In genomic region chr12:98274430-98275130, GRCh38 we compare ENCODE assay signal across 17 cellular contexts.
A peak's percentile ranks its signal among the peaks of the same experiment; 100 is the strongest.
DNase-seq lines count a peak whose midpoint lies in the region; ATAC-seq and TF ChIP-seq lines count a peak whose summit lies in the region.
"Had no signal": no experiment of that assay in that cellular context is flagged by ENCODE, and none has a peak within 500 bp of the region (broad histone marks: within the 10 kb centered on the region; RNA-seq: fewer than 3 reads in every experiment).

No MANE protein-coding gene starts in this region.

- POLR2A ChIA-PET in activated CD8-positive, alpha-beta T cell treated with anti-CD3 and anti-CD28 coated beads, Interleukin-2, amount 10 ng/mL, durations not matched to agents 7 days and 5 days (lab: Charles Lee): no interaction called here

- ATAC-seq in GM19452 (IDR thresholded peaks at IDR 0.05; ENCODE audit: unreplicated experiment) (peak; percentile 96), HG02884 (IDR thresholded peaks at IDR 0.05; ENCODE audit: unreplicated experiment) (peak; percentile 97), HG03571 (IDR thresholded peaks at IDR 0.05; ENCODE audit: unreplicated experiment) (peak; percentile 98)
- ATAC-seq in activated CD8-positive, alpha-beta T cell treated with anti-CD3 and anti-CD28 coated beads, Interleukin-2, amount 10 ng/mL, durations not matched to agents 7 days and 5 days: no peak
- ATAC-seq: K562, T-helper 17 cell had no signal

- intact Hi-C loops in left ventricle myocardium inferior (cut with micrococcal nuclease): no loop called here

- H3K27me3 Mint-ChIP-seq in activated CD8-positive, alpha-beta T cell treated with anti-CD3 and anti-CD28 coated beads, Interleukin-2, amount 10 ng/mL, durations not matched to agents 7 days and 5 days (ENCODE audit: low read depth): peaks cover 7% of the 10 kb centered on the region

- no peaks in the 10 kb centered on the region for H3K4me1 ChIP-seq in left ventricle myocardium inferior

- in situ Hi-C loops in GM13977 (cut with MboI; ENCODE audit: low pct_unique_long_range_greater_than_20kb, low sequenced_read_pairs, unreplicated experiment): no loop called here

- DNase-seq in GM13977 (ENCODE audit: low spot score) (peak; percentile 33), left ventricle myocardium inferior (no peak), dedifferentiated amniotic fluid mesenchymal stem cell (ENCODE audit: extremely low spot score) (no peak), NCI-H1105 (lab: John Stamatoyannopoulos, UW) (no peak)
- DNase-seq in activated CD8-positive, alpha-beta T cell treated with anti-CD3 and anti-CD28 coated beads, Interleukin-2, amount 10 ng/mL, durations not matched to agents 7 days and 5 days: no peak
- DNase-seq: kidney glomerular epithelial cell; NCI-H526; nucleus accumbens; stimulated activated CD4-positive, alpha-beta T cell treated with anti-CD3 and anti-CD28 coated beads, Interleukin-4, amount 100 ng/mL, for 4 hours; T-helper 17 cell had no signal

- H3K4me1 Mint-ChIP-seq in activated CD8-positive, alpha-beta T cell treated with anti-CD3 and anti-CD28 coated beads, Interleukin-2, amount 10 ng/mL, durations not matched to agents 7 days and 5 days (ENCODE audit: low read depth): no peaks in the 10 kb centered on the region
- H3K4me1 Mint-ChIP-seq: T-helper 17 cell had no signal

- no peak overlapping the region for H3K27ac ChIP-seq in left ventricle myocardium inferior (replicated peaks)
- H3K27ac ChIP-seq: C4-2B, cardiac muscle cell, thoracic aorta had no signal

- TF ChIP-seq CTCF in GM13977 (IDR thresholded peaks at IDR 0.05; ENCODE audit: extremely low read depth, insufficient read depth, missing control alignments) (no peak), left ventricle myocardium inferior (IDR thresholded peaks at IDR 0.05; ENCODE audit: borderline replicate concordance) (no peak)

- H3K9me3 Mint-ChIP-seq in activated CD8-positive, alpha-beta T cell treated with anti-CD3 and anti-CD28 coated beads, Interleukin-2, amount 10 ng/mL, durations not matched to agents 7 days and 5 days (ENCODE audit: insufficient read depth): no peaks in the 10 kb centered on the region

- H3K27me3 ChIP-seq in left ventricle myocardium inferior (ENCODE audit: low read depth): no peaks in the 10 kb centered on the region
- H3K27me3 ChIP-seq: cardiac muscle cell had no signal

- no peak overlapping the region for H3K4me3 ChIP-seq in left ventricle myocardium inferior
- H3K4me3 ChIP-seq: cardiac muscle cell, K562, thoracic aorta had no signal

- CTCF ChIA-PET in activated CD8-positive, alpha-beta T cell treated with anti-CD3 and anti-CD28 coated beads, Interleukin-2, amount 10 ng/mL, durations not matched to agents 7 days and 5 days (lab: Charles Lee): no interaction called here

- H3K27ac Mint-ChIP-seq in activated CD8-positive, alpha-beta T cell treated with anti-CD3 and anti-CD28 coated beads, Interleukin-2, amount 10 ng/mL, durations not matched to agents 7 days and 5 days: no peak overlapping the region
- H3K27ac Mint-ChIP-seq: T-helper 17 cell had no signal

- H3K36me3 ChIP-seq in left ventricle myocardium inferior: no peaks in the 10 kb centered on the region
- H3K36me3 ChIP-seq: cardiac muscle cell, thoracic aorta had no signal

- H3K9me3 ChIP-seq in left ventricle myocardium inferior (replicated peaks): peaks cover 12% of the 10 kb centered on the region
- H3K9me3 ChIP-seq: thoracic aorta had no signal

- no peaks in the 10 kb centered on the region for H3K36me3 Mint-ChIP-seq in activated CD8-positive, alpha-beta T cell treated with anti-CD3 and anti-CD28 coated beads, Interleukin-2, amount 10 ng/mL, durations not matched to agents 7 days and 5 days (ENCODE audit: low read depth)

- H3K4me3 Mint-ChIP-seq in activated CD8-positive, alpha-beta T cell treated with anti-CD3 and anti-CD28 coated beads, Interleukin-2, amount 10 ng/mL, durations not matched to agents 7 days and 5 days: no peak overlapping the region
- H3K4me3 Mint-ChIP-seq: T-helper 17 cell had no signal
